Comparison of ENCODE assay signal across 18 cellular contexts in the genomic region with DNA sequence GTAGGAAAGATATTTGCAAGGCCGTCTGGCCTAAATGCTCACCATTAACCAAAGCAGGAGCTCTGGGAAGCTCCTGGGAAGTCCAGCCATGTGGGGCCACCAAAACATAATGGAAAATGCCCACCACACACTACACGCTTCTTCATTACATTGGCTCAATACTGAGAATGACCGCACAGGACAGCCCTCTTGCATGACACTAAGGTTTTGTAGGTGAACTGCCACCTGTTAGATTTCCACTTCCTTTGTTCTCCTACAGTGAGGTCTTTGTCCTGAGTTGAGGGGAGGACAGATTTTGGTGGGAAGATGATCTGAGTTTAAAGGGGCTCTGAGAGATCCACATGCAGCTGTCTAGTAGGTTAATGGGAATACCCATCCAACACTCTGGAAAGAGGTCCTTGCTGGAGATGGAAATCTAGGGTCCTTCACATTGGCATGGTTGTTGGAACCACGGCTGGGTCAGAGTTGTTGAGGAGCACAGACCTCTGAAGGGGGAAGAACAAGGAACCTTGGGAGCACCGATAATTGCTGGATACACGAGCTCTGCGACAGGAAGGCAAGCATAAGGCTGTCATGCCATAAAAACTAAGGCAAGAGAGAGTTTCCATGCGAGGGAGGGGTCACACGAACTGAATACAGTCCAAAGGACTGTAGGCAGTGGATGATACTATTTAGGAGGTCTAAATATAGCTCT.
A peak's percentile ranks its signal among the peaks of the same experiment; 100 is the strongest.
DNase-seq lines count a peak whose midpoint lies in the region; ATAC-seq, FAIRE-seq and TF ChIP-seq lines count a peak whose summit lies in the region.
"Had no signal": no experiment of that assay in that cellular context is flagged by ENCODE, and none has a peak within 500 bp of the region (broad histone marks: within the 10 kb centered on the region; RNA-seq: fewer than 3 reads in every experiment).

No MANE protein-coding gene starts in this region.

- 0 out of 2 replicates have a peak overlapping the region, but pooled peaks have one; percentile 7 for H4K91ac ChIP-seq in IMR-90 (ENCODE audit: insufficient read depth, low read depth, low read length)

- POLR2A ChIA-PET in IMR-90 (lab: Charles Lee; ENCODE audit: unreplicated experiment) = no interaction called here

- intact Hi-C loops in IMR-90 (cut with micrococcal nuclease) = no loop called here
- intact Hi-C loops in activated T-helper 2 cell treated with anti-CD3 and anti-CD28 coated beads, Interferon-gamma antibody, Interleukin-2, Interleukin-4, amounts not matched to agents 10 μg/mL and 5 μg/mL and 100 μg/mL, durations not matched to agents 14 hours and 24 hours and 36 hours (cut with micrococcal nuclease) = no loop called here

- H3K4me3 ChIP-seq in IMR-90 (ENCODE audit: insufficient read depth, low read depth, low read length) (no peak overlapping the region), esophagus (ENCODE audit: low read depth in 1 of 2, low read length in 2 of 2) (no peak overlapping the region), small intestine (ENCODE audit: low read depth in 1 of 2, low read length in 2 of 2) (no peak overlapping the region)
- H3K4me3 ChIP-seq: SJCRH30 had no signal

- H3K9me3 Mint-ChIP-seq in mesothelial cell of epicardium = no peaks in the 10 kb centered on the region
- no peaks in the 10 kb centered on the region for H3K9me3 Mint-ChIP-seq in activated T-helper 2 cell treated with anti-CD3 and anti-CD28 coated beads, Interferon-gamma antibody, Interleukin-2, Interleukin-4, amounts not matched to agents 10 μg/mL and 5 μg/mL and 100 μg/mL, durations not matched to agents 14 hours and 24 hours and 36 hours
- H3K9me3 Mint-ChIP-seq: activated naive CD8-positive, alpha-beta T cell treated with anti-CD3 and anti-CD28 coated beads, Interleukin-2, amount 50 U/mL, for 24 hours; activated T-cell treated with anti-CD3 and anti-CD28 coated beads, Interleukin-2, amount 50 U/mL, for 24 hours had no signal

- H2BK120ac ChIP-seq in IMR-90 (ENCODE audit: low read depth, low read length) = no peak overlapping the region

- H3K4ac ChIP-seq in IMR-90 (ENCODE audit: low read depth, low read length) = no peak overlapping the region

- no peak overlapping the region for H3K9ac ChIP-seq in IMR-90 (ENCODE audit: low read depth, low read length)

- H4K20me1 ChIP-seq in IMR-90 (ENCODE audit: insufficient read depth, low read length) = no peaks in the 10 kb centered on the region

- DNase-seq in IMR-90 (no peak), mesothelial cell of epicardium (ENCODE audit: low spot score in 2 of 2, unreplicated experiment in 2 of 2) (no peak), small intestine (peak; percentile 60), substantia nigra (lab: John Stamatoyannopoulos, UW) (no peak), NOMO-1 (lab: John Stamatoyannopoulos, UW; ENCODE audit: unreplicated experiment in 2 of 2) (no peak)
- DNase-seq in NK-92 treated with Interleukin-12 subunit alpha and Interleukin-12 subunit beta, amount 100 ng/mL, for 24 hours (lab: John Stamatoyannopoulos, UW) = no peak
- DNase-seq in activated T-helper 2 cell treated with anti-CD3 and anti-CD28 coated beads, Interferon-gamma antibody, Interleukin-2, Interleukin-4, amounts not matched to agents 10 μg/mL and 5 μg/mL and 100 μg/mL, durations not matched to agents 14 hours and 24 hours and 36 hours (ENCODE audit: low spot score) = no peak
- DNase-seq: activated CD4-positive, alpha-beta T cell treated with anti-CD3 and anti-CD28 coated beads for 4 hours; activated naive CD8-positive, alpha-beta T cell treated with anti-CD3 and anti-CD28 coated beads, Interleukin-2, amount 50 U/mL, for 24 hours; activated T-cell treated with anti-CD3 and anti-CD28 coated beads, Interleukin-2, amount 50 U/mL, for 24 hours; cortex of kidney; DMS153; mesendoderm; NCI-H2029 treated with DMSO at 0.1 percent for 48 hours; stimulated activated CD4-positive, alpha-beta T cell treated with anti-CD3 and anti-CD28 coated beads, Interleukin-4, amount 100 ng/mL, for 24 hours; T-helper 9 cell had no signal

- CTCF ChIA-PET in IMR-90 (lab: Yijun Ruan, JAX) = interaction anchor here (0.6 to 0.7 kb wide), 2 partner anchors 265 to 410 kb away, joined by 3 to 6 read pairs; no protein-coding TSS in a partner anchor

- H3K4me1 Mint-ChIP-seq in mesothelial cell of epicardium = peaks cover 68% of the 10 kb centered on the region
- H3K4me1 Mint-ChIP-seq in activated T-helper 2 cell treated with anti-CD3 and anti-CD28 coated beads, Interferon-gamma antibody, Interleukin-2, Interleukin-4, amounts not matched to agents 10 μg/mL and 5 μg/mL and 100 μg/mL, durations not matched to agents 14 hours and 24 hours and 36 hours (ENCODE audit: low read depth) = peaks cover 10% of the 10 kb centered on the region
- H3K4me1 Mint-ChIP-seq: activated naive CD8-positive, alpha-beta T cell treated with anti-CD3 and anti-CD28 coated beads, Interleukin-2, amount 50 U/mL, for 24 hours had no signal

- H3K4me1 ChIP-seq in IMR-90 (ENCODE audit: control insufficient read depth, insufficient read depth, low read length) = peaks cover 5% of the 10 kb centered on the region; the same call in 1 of the 2 replicates
- peaks cover 0 to 7% of the 10 kb centered on the region in 2 donors for H3K4me1 ChIP-seq in esophagus (ENCODE audit: control insufficient read depth in 2 of 2, insufficient read depth in 2 of 2, low read length in 1 of 2)
- peaks cover 9 to 26% of the 10 kb centered on the region in 2 donors for H3K4me1 ChIP-seq in small intestine (ENCODE audit: control insufficient read depth in 2 of 2, insufficient read depth in 1 of 2, low read depth in 1 of 2, low read length in 1 of 2)

- H3K27ac Mint-ChIP-seq in mesothelial cell of epicardium = peak overlapping the region; percentile 32
- H3K27ac Mint-ChIP-seq in activated T-helper 2 cell treated with anti-CD3 and anti-CD28 coated beads, Interferon-gamma antibody, Interleukin-2, Interleukin-4, amounts not matched to agents 10 μg/mL and 5 μg/mL and 100 μg/mL, durations not matched to agents 14 hours and 24 hours and 36 hours = no peak overlapping the region
- H3K27ac Mint-ChIP-seq: activated naive CD8-positive, alpha-beta T cell treated with anti-CD3 and anti-CD28 coated beads, Interleukin-2, amount 50 U/mL, for 24 hours; activated T-cell treated with anti-CD3 and anti-CD28 coated beads, Interleukin-2, amount 50 U/mL, for 24 hours had no signal

- H3K27ac ChIP-seq in IMR-90 (ENCODE audit: insufficient read depth, low read length) (no peak overlapping the region), esophagus (ENCODE audit: low read depth in 2 of 2, low read length in 1 of 2) (peak overlapping the region; percentile 35 to 71), small intestine (ENCODE audit: low read depth in 1 of 2, low read length in 1 of 2) (peak overlapping the region; percentile 71 to 94), substantia nigra (ENCODE audit: low read depth, low read length, poor library complexity, severe bottlenecking) (no peak overlapping the region)
- H3K27ac ChIP-seq: SJCRH30 had no signal

- in situ Hi-C loops in IMR-90 (cut with MboI; ENCODE audit: low sequenced_read_pairs) = no loop called here

- H2BK20ac ChIP-seq in IMR-90 (ENCODE audit: low read depth, low read length) = no peak overlapping the region; the same call in 1 of the 2 replicates

- peak overlapping the region; percentile 53; the same call in 1 of the 2 replicates for H2AK5ac ChIP-seq in IMR-90 (ENCODE audit: low read depth, low read length)

- H3K27me3 Mint-ChIP-seq in mesothelial cell of epicardium (ENCODE audit: low read depth) = no peaks in the 10 kb centered on the region
- no peaks in the 10 kb centered on the region for H3K27me3 Mint-ChIP-seq in activated T-helper 2 cell treated with anti-CD3 and anti-CD28 coated beads, Interferon-gamma antibody, Interleukin-2, Interleukin-4, amounts not matched to agents 10 μg/mL and 5 μg/mL and 100 μg/mL, durations not matched to agents 14 hours and 24 hours and 36 hours (ENCODE audit: low read depth)
- H3K27me3 Mint-ChIP-seq: activated naive CD8-positive, alpha-beta T cell treated with anti-CD3 and anti-CD28 coated beads, Interleukin-2, amount 50 U/mL, for 24 hours; activated T-cell treated with anti-CD3 and anti-CD28 coated beads, Interleukin-2, amount 50 U/mL, for 24 hours had no signal

- H2BK5ac ChIP-seq in IMR-90 (ENCODE audit: low read depth, low read length, poor library complexity, severe bottlenecking) = no peak overlapping the region

- H3K9me3 ChIP-seq in IMR-90 (ENCODE audit: control insufficient read depth, insufficient read depth, low read length) (no peaks in the 10 kb centered on the region), esophagus (ENCODE audit: control insufficient read depth in 2 of 2, insufficient read depth in 1 of 2, low read depth in 1 of 2, low read length in 1 of 2) (no peaks in the 10 kb centered on the region), small intestine (ENCODE audit: control insufficient read depth, low read depth) (no peaks in the 10 kb centered on the region)
- H3K9me3 ChIP-seq: SJCRH30 had no signal

- H3K79me1 ChIP-seq in IMR-90 (ENCODE audit: low read depth in 1 of 2, low read length in 2 of 2) = 0 out of 4 replicates have a peak, but pooled peaks cover 0 to 1% of the 10 kb centered on the region in 2 experiments

- H3K23ac ChIP-seq in IMR-90 (ENCODE audit: low read depth, low read length) = no peak overlapping the region

- TF ChIP-seq POLR2A in IMR-90 (IDR thresholded peaks at IDR 0.05; ENCODE audit: low read depth, low read length) = no peak

- H3K56ac ChIP-seq in IMR-90 (ENCODE audit: extremely low read depth, insufficient read depth, low read length) = no peak overlapping the region

- H2BK15ac ChIP-seq in IMR-90 (ENCODE audit: low read depth, low read length) = no peak overlapping the region; the same call in 2 of the 3 replicates

- TF ChIP-seq RAD21 in IMR-90 (IDR thresholded peaks at IDR 0.05; ENCODE audit: low read length) = no peak

- H3K36me3 ChIP-seq in IMR-90 (ENCODE audit: control insufficient read depth, insufficient read depth, low read length) (no peaks in the 10 kb centered on the region), esophagus (ENCODE audit: control insufficient read depth in 2 of 2, insufficient read depth in 2 of 2, low read length in 1 of 2) (no peaks in the 10 kb centered on the region), small intestine (ENCODE audit: control insufficient read depth in 2 of 2, insufficient read depth in 2 of 2, low read length in 2 of 2) (no peaks in the 10 kb centered on the region)
- H3K36me3 ChIP-seq: SJCRH30 had no signal

- H3K4me2 ChIP-seq in IMR-90 (ENCODE audit: low read depth, low read length) = no peak overlapping the region

- H3K9me1 ChIP-seq in IMR-90 (ENCODE audit: insufficient read depth, low read length) = 0 out of 2 replicates have a peak, but pooled peaks cover under 1% of the 10 kb centered on the region

- H2AFZ ChIP-seq in IMR-90 (replicated peaks; ENCODE audit: low read length, poor library complexity) = no peak overlapping the region

- no peak for FAIRE-seq in small intestine (lab: Jason Lieb, UNC)

- no peak overlapping the region for H3K18ac ChIP-seq in IMR-90 (ENCODE audit: low read depth, low read length)

- WGBS in IMR-90 (ENCODE audit: extremely low coverage in 2 of 2, insufficient read length in 1 of 2), 2 experiments = 86% methylated on average over 4 of the region's 9 CpGs; no CpG with 5 or more reads in 1 of the 2 experiments
- 78 to 80% methylated on average over 9 of the region's 9 CpGs for WGBS in esophagus, 2 donors
- WGBS in small intestine, 3 donors = 33 to 60% (median 44%) methylated on average over 9 of the region's 9 CpGs

- dilution Hi-C loops in IMR-90 (cut with HindIII; ENCODE audit: low sequenced_read_pairs, unreplicated experiment) = no loop called here

- H3K36me3 Mint-ChIP-seq in mesothelial cell of epicardium = no peaks in the 10 kb centered on the region
- no peaks in the 10 kb centered on the region for H3K36me3 Mint-ChIP-seq in activated T-helper 2 cell treated with anti-CD3 and anti-CD28 coated beads, Interferon-gamma antibody, Interleukin-2, Interleukin-4, amounts not matched to agents 10 μg/mL and 5 μg/mL and 100 μg/mL, durations not matched to agents 14 hours and 24 hours and 36 hours (ENCODE audit: low read depth)

- no TSS peak for BruUV-seq in IMR-90 (replicated peaks; lab: Mats Ljungman, UMichigan)

- 0 out of 2 replicates have a peak overlapping the region, but pooled peaks have one; percentile 14 for H3K14ac ChIP-seq in IMR-90 (replicated peaks; ENCODE audit: low read depth, low read length)

- H3K4me3 Mint-ChIP-seq in mesothelial cell of epicardium = no peak overlapping the region
- H3K4me3 Mint-ChIP-seq in activated T-helper 2 cell treated with anti-CD3 and anti-CD28 coated beads, Interferon-gamma antibody, Interleukin-2, Interleukin-4, amounts not matched to agents 10 μg/mL and 5 μg/mL and 100 μg/mL, durations not matched to agents 14 hours and 24 hours and 36 hours (ENCODE audit: low read depth) = no peak overlapping the region
- H3K4me3 Mint-ChIP-seq: activated naive CD8-positive, alpha-beta T cell treated with anti-CD3 and anti-CD28 coated beads, Interleukin-2, amount 50 U/mL, for 24 hours; activated T-cell treated with anti-CD3 and anti-CD28 coated beads, Interleukin-2, amount 50 U/mL, for 24 hours had no signal

- H4K8ac ChIP-seq in IMR-90 (ENCODE audit: low read depth in 2 of 2, low read length in 2 of 2) = peak overlapping the region in 1 of 2 experiments; percentile 21; a peak in 1 of 4 replicates

- no peak overlapping the region for H4K5ac ChIP-seq in IMR-90 (ENCODE audit: low read depth, low read length)

- no peak for TF ChIP-seq CTCF in IMR-90 (conservative IDR thresholded peaks at IDR 0.05; ENCODE audit: low read depth, low read length)
- no peak for TF ChIP-seq CTCF in mesothelial cell of epicardium (IDR thresholded peaks at IDR 0.05; ENCODE audit: unreplicated experiment)

- H3K27me3 ChIP-seq in IMR-90 (ENCODE audit: control insufficient read depth, insufficient read depth, low read length) (no peaks in the 10 kb centered on the region), esophagus (ENCODE audit: control insufficient read depth in 1 of 2, insufficient read depth in 2 of 2, low read length in 2 of 2) (no peaks in the 10 kb centered on the region), small intestine (ENCODE audit: control insufficient read depth in 2 of 2, insufficient read depth in 2 of 2, low read length in 2 of 2) (no peaks in the 10 kb centered on the region)
- H3K27me3 ChIP-seq: SJCRH30 had no signal

- no peak overlapping the region for H2AK9ac ChIP-seq in IMR-90 (replicated peaks; ENCODE audit: low read depth, low read length, poor library complexity)

- ATAC-seq in IMR-90 (ENCODE audit: low read depth) = no peak
- ATAC-seq: activated naive CD8-positive, alpha-beta T cell treated with anti-CD3 and anti-CD28 coated beads, Interleukin-2, amount 50 U/mL, for 24 hours had no signal

Comparison
In these comparisons a context has a peak if more than half of its experiments do, and no peak if none do; other contexts are left out.
1. H3K27ac ChIP-seq: peak in esophagus (2 of 2) and small intestine (2 of 2); none in IMR-90 (single experiment) and substantia nigra (single experiment).